ENCODE assay signal across 22 cellular contexts in the genomic region with DNA sequence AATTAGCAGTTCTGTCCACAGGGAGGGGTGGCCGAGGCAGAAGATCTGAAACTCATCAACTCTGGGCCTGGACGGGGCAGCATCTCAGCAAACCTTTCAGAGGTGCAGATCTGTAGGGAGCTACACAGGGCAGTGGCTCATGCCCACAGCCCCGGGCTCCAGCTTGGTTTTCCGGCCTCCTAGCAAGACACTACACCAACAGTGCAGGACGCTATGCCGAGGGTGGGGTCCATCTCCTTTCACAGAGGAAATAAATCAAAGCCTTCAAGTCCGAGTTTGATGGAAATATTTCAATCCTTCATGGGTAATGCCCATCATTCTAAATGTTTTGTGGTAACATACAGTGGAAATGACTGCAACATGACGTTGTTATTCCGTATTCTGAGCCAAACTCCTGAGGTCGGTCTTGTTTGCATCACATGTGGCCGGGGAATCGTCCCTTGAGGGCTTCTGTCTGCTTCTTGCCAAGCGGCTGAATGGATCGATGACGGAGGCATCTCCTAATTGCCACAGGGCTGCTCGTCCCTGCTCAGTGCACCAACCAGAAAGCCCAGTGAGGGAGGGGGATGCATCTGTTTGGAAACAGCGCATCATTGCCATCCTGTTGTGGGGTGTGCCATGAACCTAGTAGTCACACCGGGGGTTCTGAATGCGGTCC. TPM values are rescaled to one million over a fixed set of nuclear protein-coding genes. Genes with fewer than 3 reads are reported as not detected.
DNase-seq lines count a peak whose midpoint lies in the region; ATAC-seq and TF ChIP-seq lines count a peak whose summit lies in the region.
"Had no signal": no experiment of that assay in that cellular context is flagged by ENCODE, and none has a peak within 500 bp of the region (broad histone marks: within the 10 kb centered on the region; RNA-seq: fewer than 3 reads in every experiment).

No MANE protein-coding gene starts in this region.

- H3K36me3 Mint-ChIP-seq in neural crest cell (ENCODE audit: low read depth), result no peaks in the 10 kb centered on the region
- H3K36me3 Mint-ChIP-seq in activated CD4-positive, alpha-beta T cell treated with anti-CD3 and anti-CD28 coated beads, Interleukin-2, amount 10 ng/mL, durations not matched to agents 24 days and 14 days (ENCODE audit: low read depth), result no peaks in the 10 kb centered on the region

- peaks cover under 1% of the 10 kb centered on the region for H3K9me3 Mint-ChIP-seq in neural crest cell
- no peaks in the 10 kb centered on the region for H3K9me3 Mint-ChIP-seq in activated CD4-positive, alpha-beta T cell treated with anti-CD3 and anti-CD28 coated beads, Interleukin-2, amount 10 ng/mL, durations not matched to agents 24 days and 14 days

- H3K27ac Mint-ChIP-seq in neural crest cell (ENCODE audit: unreplicated experiment), result peak overlapping the region; percentile 68
- H3K27ac Mint-ChIP-seq in activated CD4-positive, alpha-beta T cell treated with anti-CD3 and anti-CD28 coated beads, Interleukin-2, amount 10 ng/mL, durations not matched to agents 24 days and 14 days, result no peak overlapping the region
- H3K27ac Mint-ChIP-seq: stimulated activated naive B cell treated with anti-CD40 and anti-IgM and Interleukin-4, amounts not matched to agents 10 μg/mL and 1 μg/mL and 100 μg/mL, for 72 hours had no signal

- DNase-seq in AG20443 (ENCODE audit: low spot score), result peak; percentile 73
- peak; percentile 92 for DNase-seq in RPMI7951 (ENCODE audit: low read depth)
- DNase-seq in fibroblast of gingiva (ENCODE audit: low read depth), result peak; percentile 94
- DNase-seq in neural crest cell (ENCODE audit: low read depth, low spot score), result no peak
- DNase-seq in NCI-H1092 (lab: John Stamatoyannopoulos, UW), result no peak
- no peak for DNase-seq in stimulated activated CD4-positive, alpha-beta T cell treated with anti-CD3 and anti-CD28 coated beads, Interleukin-4, amount 100 ng/mL, for 24 hours
- no peak for DNase-seq in activated CD4-positive, alpha-beta T cell treated with anti-CD3 and anti-CD28 coated beads, Interleukin-2, amount 10 ng/mL, durations not matched to agents 24 days and 14 days
- DNase-seq: activated CD4-positive, alpha-beta T cell treated with anti-CD3 and anti-CD28 coated beads for 48 hours; activated CD8-positive, alpha-beta memory T cell treated with anti-CD3 and anti-CD28 coated beads, Interleukin-2, amount 50 U/mL, for 4 hours; activated gamma-delta T cell treated with Interleukin-2 at 50 U/mL for 16 hours; AML-193; anterior cingulate cortex; DMS79 treated with DMSO at 0.1 percent for 48 hours; NCI-H526; stimulated activated CD4-positive, alpha-beta T cell treated with anti-CD3 and anti-CD28 coated beads, Interleukin-15, amount 100 ng/mL, for 24 hours; stimulated activated naive B cell treated with anti-CD40 and anti-IgM and Interleukin-4, amounts not matched to agents 10 μg/mL and 1 μg/mL and 100 μg/mL, for 72 hours; tibial artery had no signal

- H3K4me3 Mint-ChIP-seq in neural crest cell, result no peak overlapping the region
- no peak overlapping the region for H3K4me3 Mint-ChIP-seq in activated CD4-positive, alpha-beta T cell treated with anti-CD3 and anti-CD28 coated beads, Interleukin-2, amount 10 ng/mL, durations not matched to agents 24 days and 14 days
- H3K4me3 Mint-ChIP-seq: stimulated activated naive B cell treated with anti-CD40 and anti-IgM and Interleukin-4, amounts not matched to agents 10 μg/mL and 1 μg/mL and 100 μg/mL, for 72 hours had no signal

- H3K4me1 Mint-ChIP-seq in neural crest cell, result peaks cover 15% of the 10 kb centered on the region
- peaks cover 6% of the 10 kb centered on the region for H3K4me1 Mint-ChIP-seq in activated CD4-positive, alpha-beta T cell treated with anti-CD3 and anti-CD28 coated beads, Interleukin-2, amount 10 ng/mL, durations not matched to agents 24 days and 14 days

- intact Hi-C loops in activated CD4-positive, alpha-beta T cell treated with anti-CD3 and anti-CD28 coated beads, Interleukin-2, amount 10 ng/mL, durations not matched to agents 24 days and 14 days (cut with micrococcal nuclease), result no loop called here

- H3K27me3 Mint-ChIP-seq in neural crest cell (ENCODE audit: low read depth), result no peaks in the 10 kb centered on the region
- H3K27me3 Mint-ChIP-seq in activated CD4-positive, alpha-beta T cell treated with anti-CD3 and anti-CD28 coated beads, Interleukin-2, amount 10 ng/mL, durations not matched to agents 24 days and 14 days, result peaks cover 3% of the 10 kb centered on the region

- no peak for ATAC-seq in GM21360 (IDR thresholded peaks at IDR 0.05; ENCODE audit: unreplicated experiment)
- ATAC-seq: gastroesophageal sphincter; stimulated activated naive B cell treated with anti-CD40 and anti-IgM and Interleukin-4, amounts not matched to agents 10 μg/mL and 1 μg/mL and 100 μg/mL, for 72 hours had no signal

- TF ChIP-seq CTCF in neural crest cell (conservative IDR thresholded peaks at IDR 0.05), result no peak

RNA-seq across cellular contexts. Expression of a gene that starts 30.0 kb away (rescaled TPM):
- total RNA-seq in RPMI7951 (2014; rRNA removed; shearing (Covaris generic)), result not detected in 2 replicates
- 0.11 TPM in 1 of 2 replicates, not detected in the other for total RNA-seq in neural crest cell
- total RNA-seq in activated CD4-positive, alpha-beta T cell treated with anti-CD3 and anti-CD28 coated beads, Interleukin-2, amount 10 ng/mL, durations not matched to agents 24 days and 14 days, result not detected in 2 replicates
- total RNA-seq: gastroesophageal sphincter, H4, LHCN-M2, renal cortical epithelial cell had no signal

Comparison
In these comparisons a context has a peak if more than half of its experiments do, and no peak if none do; other contexts are left out.
1. DNase-seq: peak in AG20443 (single experiment), RPMI7951 (single experiment) and fibroblast of gingiva (single experiment); none in neural crest cell (single experiment), NCI-H1092 (single experiment), stimulated activated CD4-positive, alpha-beta T cell treated with anti-CD3 and anti-CD28 coated beads, Interleukin-4, amount 100 ng/mL, for 24 hours (single experiment) and activated CD4-positive, alpha-beta T cell treated with anti-CD3 and anti-CD28 coated beads, Interleukin-2, amount 10 ng/mL, durations not matched to agents 24 days and 14 days (single experiment).